ENCODE assay signal across 18 cellular contexts in genomic region chr3:107263269-107264021, GRCh38.
DNase-seq lines count a peak whose midpoint lies in the region; ATAC-seq and TF ChIP-seq lines count a peak whose summit lies in the region.
"Had no signal": no experiment of that assay in that cellular context is flagged by ENCODE, and none has a peak within 500 bp of the region (broad histone marks: within the 10 kb centered on the region; RNA-seq: fewer than 3 reads in every experiment).

No MANE protein-coding gene starts in this region.

- no peak overlapping the region for H3K23ac ChIP-seq in mesendoderm (ENCODE audit: low read length)

- H3K36me3 ChIP-seq in mesendoderm (ENCODE audit: control insufficient read depth, insufficient read depth, low read length), result no peaks in the 10 kb centered on the region
- no peaks in the 10 kb centered on the region for H3K36me3 ChIP-seq in thoracic aorta
- H3K36me3 ChIP-seq: tibial nerve had no signal

- H2BK5ac ChIP-seq in mesendoderm (ENCODE audit: low read length), result no peak overlapping the region

- H3K9me3 ChIP-seq in thoracic aorta, result no peaks in the 10 kb centered on the region
- H3K9me3 ChIP-seq: tibial nerve had no signal

- no peaks in the 10 kb centered on the region for H3K79me1 ChIP-seq in mesendoderm (ENCODE audit: low read length)

- H3K4me1 ChIP-seq in mesendoderm (ENCODE audit: control insufficient read depth, low read depth, low read length), result peaks cover 6% of the 10 kb centered on the region
- peaks cover 0 to 8% of the 10 kb centered on the region in 2 donors for H3K4me1 ChIP-seq in thoracic aorta (ENCODE audit: control insufficient read depth in 1 of 2, low read depth in 2 of 2)

- intact Hi-C loops in dorsolateral prefrontal cortex (cut with DNase I), result loop anchor here in 1 of 2 donors (2.0 to 10.0 kb wide), 2 partner anchors 15 to 261 kb away; partner anchors contain the start of gene BBX

- H3K27ac ChIP-seq in dorsolateral prefrontal cortex (peak overlapping the region in 32 of 59 donors; percentile 16 to 90 (median 76)), mesendoderm (ENCODE audit: low read depth, low read length) (no peak overlapping the region), thoracic aorta (no peak overlapping the region)

- H3K9ac ChIP-seq in mesendoderm (ENCODE audit: low read length), result no peak overlapping the region

- H3K79me2 ChIP-seq in mesendoderm (ENCODE audit: control insufficient read depth, insufficient read depth, low read length), result no peaks in the 10 kb centered on the region

- H4K5ac ChIP-seq in mesendoderm (ENCODE audit: low read length), result no peak overlapping the region

- peak overlapping the region; percentile 6 for H3K4me3 Mint-ChIP-seq in T-helper 2 cell treated with Interferon-gamma antibody and Interleukin-4, amounts not matched to agents 5 μg/mL and 100 μg/mL, for 36 hours
- H3K4me3 Mint-ChIP-seq: WTC11 had no signal

- ATAC-seq in thoracic aorta (ENCODE audit: insufficient number of reproducible peaks, low FRiP score, low read depth), result no peak
- ATAC-seq: WTC11 had no signal

- peak overlapping the region; percentile 1 for H2BK120ac ChIP-seq in mesendoderm (ENCODE audit: low read depth, low read length)

- H3K4me2 ChIP-seq in mesendoderm (ENCODE audit: low read length), result no peak overlapping the region

- no peak overlapping the region for H4K8ac ChIP-seq in mesendoderm (ENCODE audit: low read depth, low read length)

- H3K4me1 Mint-ChIP-seq in T-helper 2 cell treated with Interferon-gamma antibody and Interleukin-4, amounts not matched to agents 5 μg/mL and 100 μg/mL, for 36 hours (ENCODE audit: low read depth), result peaks cover 7% of the 10 kb centered on the region

- no peak for TF ChIP-seq CTCF in dorsolateral prefrontal cortex (IDR thresholded peaks at IDR 0.05 in 54 of 56, conservative IDR thresholded peaks at IDR 0.05 in 2 of 56; ENCODE audit: low read depth in 1 of 56, partially characterized antibody in 56 of 56)
- no peak for TF ChIP-seq CTCF in thoracic aorta (IDR thresholded peaks at IDR 0.05)

- H3K18ac ChIP-seq in mesendoderm (ENCODE audit: low read length), result peak overlapping the region; percentile 7

- no peaks in the 10 kb centered on the region for H3K9me3 Mint-ChIP-seq in T-helper 2 cell treated with Interferon-gamma antibody and Interleukin-4, amounts not matched to agents 5 μg/mL and 100 μg/mL, for 36 hours
- H3K9me3 Mint-ChIP-seq: IgD-negative memory B cell, WTC11 had no signal

- no peak overlapping the region for H3K4ac ChIP-seq in mesendoderm (ENCODE audit: low read depth, low read length)

- no CpG with 5 or more reads among the region's 9 CpGs for WGBS in mesendoderm (ENCODE audit: extremely low coverage, insufficient coverage, low lambda C conversion rate)

- no peak overlapping the region for H3K56ac ChIP-seq in mesendoderm (ENCODE audit: low read length)

- DNase-seq in T-helper 2 cell treated with Interferon-gamma antibody and Interleukin-4, amounts not matched to agents 5 μg/mL and 100 μg/mL, for 36 hours (ENCODE audit: low spot score), result no peak
- no peak for DNase-seq in T-helper 2 cell
- no peak for DNase-seq in dorsolateral prefrontal cortex
- DNase-seq in mesendoderm, result peak; percentile 16
- no peak for DNase-seq in thoracic aorta (ENCODE audit: low spot score)
- no peak for DNase-seq in inferior parietal cortex (ENCODE audit: extremely low spot score)
- DNase-seq in activated CD8-positive, alpha-beta memory T cell treated with anti-CD3 and anti-CD28 coated beads for 24 hours, result no peak
- no peak for DNase-seq in activated T-cell treated with anti-CD3 and anti-CD28 coated beads, Interleukin-2, amount 50 U/mL, for 48 hours
- DNase-seq: activated effector memory CD4-positive, alpha-beta T cell treated with anti-CD3 and anti-CD28 coated beads, Interleukin-2, amount 50 U/mL, for 16 hours; cortex of kidney; DMS79 treated with DMSO at 0.1 percent for 48 hours; hypothalamus; NCI-H2171 treated with DMSO at 0.1 percent for 48 hours; RPMI8226; stimulated activated CD4-positive, alpha-beta T cell treated with anti-CD3 and anti-CD28 coated beads, Interleukin-4, amount 100 ng/mL, for 4 hours had no signal

- H3K27me3 ChIP-seq in dorsolateral prefrontal cortex, result no peaks in the 10 kb centered on the region
- no peaks in the 10 kb centered on the region for H3K27me3 ChIP-seq in mesendoderm (ENCODE audit: insufficient read depth, low read length, poor library complexity)
- H3K27me3 ChIP-seq in thoracic aorta (replicated peaks; ENCODE audit: insufficient read depth), result no peaks in the 10 kb centered on the region
- H3K27me3 ChIP-seq: tibial nerve had no signal

- peaks cover 12% of the 10 kb centered on the region for H3K27me3 Mint-ChIP-seq in T-helper 2 cell treated with Interferon-gamma antibody and Interleukin-4, amounts not matched to agents 5 μg/mL and 100 μg/mL, for 36 hours (ENCODE audit: low read depth)
- H3K27me3 Mint-ChIP-seq: IgD-negative memory B cell had no signal

- H2AK5ac ChIP-seq in mesendoderm (ENCODE audit: low read length), result no peak overlapping the region

- H2BK15ac ChIP-seq in mesendoderm (replicated peaks; ENCODE audit: low read depth), result no peak overlapping the region

- no peak overlapping the region for H3K27ac Mint-ChIP-seq in T-helper 2 cell treated with Interferon-gamma antibody and Interleukin-4, amounts not matched to agents 5 μg/mL and 100 μg/mL, for 36 hours

- H3K36me3 Mint-ChIP-seq in T-helper 2 cell treated with Interferon-gamma antibody and Interleukin-4, amounts not matched to agents 5 μg/mL and 100 μg/mL, for 36 hours (ENCODE audit: low read depth), result no peaks in the 10 kb centered on the region
- H3K36me3 Mint-ChIP-seq: IgD-negative memory B cell, WTC11 had no signal

- H3K4me3 ChIP-seq in dorsolateral prefrontal cortex, result peak overlapping the region in 27 of 59 donors; percentile 0 to 45 (median 17)
- H3K4me3 ChIP-seq in mesendoderm (ENCODE audit: low read length), result no peak overlapping the region
- peak overlapping the region; percentile 55 for H3K4me3 ChIP-seq in thoracic aorta

Comparison
In these comparisons a context has a peak if more than half of its experiments do, and no peak if none do; other contexts are left out.
1. H3K27ac ChIP-seq: peak in dorsolateral prefrontal cortex (32 of 59); none in mesendoderm (single experiment) and thoracic aorta (0 of 2).